9 cellular contexts compared by ENCODE assay signal in genomic region chr20:63751471-63752271, GRCh38. TPM values are rescaled to one million over a fixed set of nuclear protein-coding genes. Genes with fewer than 3 reads are reported as not detected.
DNase-seq lines count a peak whose midpoint lies in the region; ATAC-seq and TF ChIP-seq lines count a peak whose summit lies in the region.
"Had no signal": no experiment of that assay in that cellular context is flagged by ENCODE, and none has a peak within 500 bp of the region (broad histone marks: within the 10 kb centered on the region; RNA-seq: fewer than 3 reads in every experiment).

No MANE protein-coding gene starts in this region.

- WGBS in lower leg skin, 2 donors, result 49 to 58% methylated on average over 19 to 26 of the region's 45 CpGs
- WGBS in testis, 2 donors, result 75 to 77% methylated on average over 21 to 24 of the region's 45 CpGs

- TF ChIP-seq CTCF in osteocyte (IDR thresholded peaks at IDR 0.05) (no peak), lower leg skin (IDR thresholded peaks at IDR 0.05) (no peak), testis (IDR thresholded peaks at IDR 0.05) (no peak)

- no peaks in the 10 kb centered on the region for H3K9me3 ChIP-seq in testis

- TF ChIP-seq POLR2A in lower leg skin (IDR thresholded peaks at IDR 0.05), result no peak
- TF ChIP-seq POLR2A in testis (IDR thresholded peaks at IDR 0.05), result no peak

- H3K36me3 ChIP-seq in testis (ENCODE audit: low read depth, missing control alignments), result no peaks in the 10 kb centered on the region

- H3K36me3 Mint-ChIP-seq in activated T-helper 17 cell treated with anti-CD3 and anti-CD28 coated beads, Interleukin-2, amount 50 U/mL, for 72 hours (ENCODE audit: low read depth), result no peaks in the 10 kb centered on the region
- peaks cover 4% of the 10 kb centered on the region for H3K36me3 Mint-ChIP-seq in osteocyte (ENCODE audit: unreplicated experiment)

- H3K4me3 ChIP-seq in Jurkat, Clone E6-1 (ENCODE audit: low read length), result peak overlapping the region; percentile 45
- H3K4me3 ChIP-seq in lower leg skin (ENCODE audit: low read depth, poor library complexity, severe bottlenecking), result no peak overlapping the region
- H3K4me3 ChIP-seq in testis, result peak overlapping the region in 1 of 2 donors; percentile 11

- intact Hi-C loops in lower leg skin (cut with DNase I; ENCODE audit: low total_unique reads) (no loop called here), testis (cut with DNase I; ENCODE audit: low total_unique reads) (no loop called here)

- peak overlapping the region; percentile 82 for H3K27ac Mint-ChIP-seq in activated T-helper 17 cell treated with anti-CD3 and anti-CD28 coated beads, Interleukin-2, amount 50 U/mL, for 72 hours
- no peak overlapping the region for H3K27ac Mint-ChIP-seq in osteocyte (ENCODE audit: unreplicated experiment)

- peaks cover 7% of the 10 kb centered on the region for H3K4me1 ChIP-seq in testis

- H3K27me3 Mint-ChIP-seq in activated T-helper 17 cell treated with anti-CD3 and anti-CD28 coated beads, Interleukin-2, amount 50 U/mL, for 72 hours, result no peaks in the 10 kb centered on the region
- H3K27me3 Mint-ChIP-seq in osteocyte (ENCODE audit: unreplicated experiment), result no peaks in the 10 kb centered on the region

- no peaks in the 10 kb centered on the region for H3K27me3 ChIP-seq in testis

- H3K27ac ChIP-seq in testis, result no peak overlapping the region

- ATAC-seq in activated T-helper 17 cell treated with anti-CD3 and anti-CD28 coated beads, Interleukin-2, amount 50 U/mL, for 72 hours (replicated peaks), result peak; percentile 20

- H3K4me3 Mint-ChIP-seq in activated T-helper 17 cell treated with anti-CD3 and anti-CD28 coated beads, Interleukin-2, amount 50 U/mL, for 72 hours, result peak overlapping the region; percentile 75
- H3K4me3 Mint-ChIP-seq in osteocyte (ENCODE audit: unreplicated experiment), result no peak overlapping the region

- DNase-seq in NCI-H2227 (lab: John Stamatoyannopoulos, UW; ENCODE audit: unreplicated experiment) (peak; percentile 42), NCI-H2227 treated with DMSO at 0.1 percent for 48 hours (lab: John Stamatoyannopoulos, UW) (no peak), osteocyte (ENCODE audit: extremely low spot score, unreplicated experiment) (peak; percentile 83), HUDEP-2 (lab: John Stamatoyannopoulos, UW; ENCODE audit: unreplicated experiment in 76 of 76) (no peak), lower leg skin (ENCODE audit: low spot score in 2 of 2) (no peak), testis (no peak)
- no peak for DNase-seq in Jurkat, Clone E6-1 (ENCODE audit: low read depth, low spot score)
- DNase-seq: NCI-H2081 treated with DMSO at 0.1 percent for 48 hours had no signal

- no peaks in the 10 kb centered on the region for H3K4me1 Mint-ChIP-seq in activated T-helper 17 cell treated with anti-CD3 and anti-CD28 coated beads, Interleukin-2, amount 50 U/mL, for 72 hours
- H3K4me1 Mint-ChIP-seq in osteocyte (ENCODE audit: unreplicated experiment), result no peaks in the 10 kb centered on the region

- H3K9me3 Mint-ChIP-seq in activated T-helper 17 cell treated with anti-CD3 and anti-CD28 coated beads, Interleukin-2, amount 50 U/mL, for 72 hours, result no peaks in the 10 kb centered on the region
- H3K9me3 Mint-ChIP-seq in osteocyte (ENCODE audit: unreplicated experiment), result no peaks in the 10 kb centered on the region

RNA-seq across cellular contexts. Expression of gene SLC2A4RG, which starts 12.1 kb away (rescaled TPM):
- 74.8 TPM for polyA plus RNA-seq in Jurkat, Clone E6-1 (2012; ENCODE audit: insufficient read depth, insufficient read length)
- 10 to 100 TPM; 30.5 to 35.1 TPM for total RNA-seq in activated T-helper 17 cell treated with anti-CD3 and anti-CD28 coated beads, Interleukin-2, amount 50 U/mL, for 72 hours
- 74.8 and 80.7 TPM in 2 replicates for total RNA-seq in osteocyte
- 100 to 1,000 TPM in 2 of 4 donors, 10 to 100 TPM in 2; 79.9 to 127 (median 96.2) TPM for total RNA-seq in lower leg skin
- total RNA-seq in testis, result 100 to 1,000 TPM; 123 to 141 TPM
- 64.4 TPM for polyA plus RNA-seq in testis (ENCODE audit: insufficient read depth, low read depth, low replicate concordance)

RNA-seq across cellular contexts. Expression of gene LIME1, which starts 15.2 kb away (rescaled TPM):
- 92.5 TPM for polyA plus RNA-seq in Jurkat, Clone E6-1 (2012; ENCODE audit: insufficient read depth, insufficient read length)
- 10 to 100 TPM in 1 of 2 donors, 1 to 10 TPM in 1; 9.8 to 24.8 TPM for total RNA-seq in activated T-helper 17 cell treated with anti-CD3 and anti-CD28 coated beads, Interleukin-2, amount 50 U/mL, for 72 hours
- total RNA-seq in osteocyte (9.4 and 12.5 TPM in 2 replicates), lower leg skin (10 to 100 TPM; 17.8 to 26.3 (median 21.8) TPM), testis (10 to 100 TPM; 41.4 to 47.4 TPM)
- polyA plus RNA-seq in testis (ENCODE audit: insufficient read depth, low read depth, low replicate concordance), result 5.6 TPM

RNA-seq across cellular contexts. Expression of gene ZGPAT, which starts 43.8 kb away (rescaled TPM):
- 33.0 TPM for polyA plus RNA-seq in Jurkat, Clone E6-1 (2012; ENCODE audit: insufficient read depth, insufficient read length)
- 10 to 100 TPM; 18.3 to 24.7 TPM for total RNA-seq in activated T-helper 17 cell treated with anti-CD3 and anti-CD28 coated beads, Interleukin-2, amount 50 U/mL, for 72 hours
- total RNA-seq in osteocyte (24.3 and 28.0 TPM in 2 replicates), lower leg skin (10 to 100 TPM; 34.4 to 44.7 (median 35.9) TPM), testis (10 to 100 TPM; 53.1 to 57.3 TPM)
- 43.1 TPM for polyA plus RNA-seq in testis (ENCODE audit: insufficient read depth, low read depth, low replicate concordance)

RNA-seq across cellular contexts. Expression of gene ARFRP1, which starts 43.9 kb away (rescaled TPM):
- polyA plus RNA-seq in Jurkat, Clone E6-1 (2012; ENCODE audit: insufficient read depth, insufficient read length), result 41.0 TPM
- 10 to 100 TPM; 43.8 to 55.8 TPM for total RNA-seq in activated T-helper 17 cell treated with anti-CD3 and anti-CD28 coated beads, Interleukin-2, amount 50 U/mL, for 72 hours
- total RNA-seq in osteocyte, result 46.1 and 46.7 TPM in 2 replicates
- 10 to 100 TPM; 20.7 to 42.6 (median 34.7) TPM for total RNA-seq in lower leg skin
- 10 to 100 TPM; 55.4 to 55.6 TPM for total RNA-seq in testis
- 37.8 TPM for polyA plus RNA-seq in testis (ENCODE audit: insufficient read depth, low read depth, low replicate concordance)

RNA-seq across cellular contexts. Expression of gene TNFRSF6B, which starts 55.2 kb away (rescaled TPM):
- 4.7 TPM for polyA plus RNA-seq in Jurkat, Clone E6-1 (2012; ENCODE audit: insufficient read depth, insufficient read length)
- total RNA-seq in activated T-helper 17 cell treated with anti-CD3 and anti-CD28 coated beads, Interleukin-2, amount 50 U/mL, for 72 hours, result not detected
- total RNA-seq in osteocyte, result 0.84 and 2.3 TPM in 2 replicates
- total RNA-seq in lower leg skin, result 10 to 100 TPM in 2 of 4 donors, 1 to 10 TPM in 2; 3.0 to 49.5 (median 12.1) TPM
- 10 to 100 TPM; 26.2 to 30.5 TPM for total RNA-seq in testis
- 3.0 TPM for polyA plus RNA-seq in testis (ENCODE audit: insufficient read depth, low read depth, low replicate concordance)

Comparison
In these comparisons a context has a peak if more than half of its experiments do, and no peak if none do; other contexts are left out.
1. DNase-seq: peak in NCI-H2227 (single experiment) and osteocyte (single experiment); none in NCI-H2227 treated with DMSO at 0.1 percent for 48 hours (single experiment), Jurkat, Clone E6-1 (single experiment), HUDEP-2 (0 of 76), lower leg skin (0 of 2) and testis (single experiment).